18 cellular contexts compared by ENCODE assay signal in the genomic region with DNA sequence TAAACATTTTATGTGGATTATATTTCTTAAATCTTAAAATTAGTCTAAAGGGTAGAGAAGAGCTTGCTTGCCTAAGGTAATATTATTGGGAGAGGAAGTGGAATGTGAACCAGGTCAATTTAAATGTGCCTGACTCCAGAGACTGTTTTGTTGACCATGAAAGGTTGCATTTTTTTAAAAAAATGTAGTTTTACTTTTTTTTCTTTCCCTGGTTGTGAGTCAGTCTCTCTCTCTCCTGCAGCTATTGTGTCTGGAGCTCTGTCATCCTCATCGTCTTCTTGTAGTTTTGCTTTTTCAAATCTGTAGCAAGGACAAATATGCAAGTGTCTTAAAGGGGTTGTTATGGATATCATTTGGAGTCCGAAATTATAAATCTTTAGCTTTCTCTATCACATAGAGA.
DNase-seq lines count a peak whose midpoint lies in the region; ATAC-seq and TF ChIP-seq lines count a peak whose summit lies in the region.
"Had no signal": no experiment of that assay in that cellular context is flagged by ENCODE, and none has a peak within 500 bp of the region (broad histone marks: within the 10 kb centered on the region; RNA-seq: fewer than 3 reads in every experiment).

No MANE protein-coding gene starts in this region.

- H3K36me3 ChIP-seq in adipocyte (ENCODE audit: control insufficient read depth, insufficient read depth, low read length, severe bottlenecking) = no peaks in the 10 kb centered on the region
- H3K36me3 ChIP-seq: left lung, pancreas had no signal

- no peaks in the 10 kb centered on the region for H3K9me3 ChIP-seq in adipocyte (ENCODE audit: control insufficient read depth, low read length)
- H3K9me3 ChIP-seq: left lung, pancreas had no signal

- peaks cover 33% of the 10 kb centered on the region for H3K4me1 ChIP-seq in adipocyte (ENCODE audit: control insufficient read depth, insufficient read depth, low read length)
- H3K4me1 ChIP-seq: left lung, pancreas had no signal

- no peaks in the 10 kb centered on the region for H3K27me3 ChIP-seq in adipocyte (replicated peaks; ENCODE audit: control insufficient read depth, insufficient read depth, low read length)
- H3K27me3 ChIP-seq: left lung, pancreas had no signal

- no peak overlapping the region for H3K4me3 Mint-ChIP-seq in natural killer cell
- no peak overlapping the region for H3K4me3 Mint-ChIP-seq in immature natural killer cell
- H3K4me3 Mint-ChIP-seq: activated naive CD4-positive, alpha-beta T cell treated with anti-CD3 and anti-CD28 coated beads, Interleukin-2, amount 10 ng/mL, durations not matched to agents 7 days and 5 days had no signal

- intact Hi-C loops in sciatic nerve (cut with DNase I) (no loop called here), natural killer cell (cut with micrococcal nuclease) (no loop called here)

- ATAC-seq in sciatic nerve = peak; percentile 30
- ATAC-seq in natural killer cell = no peak
- ATAC-seq: left lung, pancreas, PC-3 had no signal

- peak; percentile 47 for DNase-seq in ELR (ENCODE audit: low read depth)
- peak; percentile 72 for DNase-seq in adipocyte (ENCODE audit: low read depth)
- peak; percentile 26 for DNase-seq in glomerular visceral epithelial cell (ENCODE audit: extremely low spot score)
- DNase-seq in sciatic nerve (ENCODE audit: low spot score) = no peak
- DNase-seq in activated naive CD4-positive, alpha-beta T cell treated with anti-CD3 and anti-CD28 coated beads, Interleukin-2, amount 50 U/mL, for 16 hours = no peak
- no peak for DNase-seq in natural killer cell
- no peak for DNase-seq in NCI-H1417 treated with DMSO at 0.1 percent for 48 hours (lab: John Stamatoyannopoulos, UW)
- no peak for DNase-seq in immature natural killer cell
- DNase-seq: activated CD4-positive, alpha-beta T cell treated with anti-CD3 and anti-CD28 coated beads, Interleukin-2, amount 50 U/mL, for 1 hour; activated naive CD4-positive, alpha-beta T cell treated with anti-CD3 and anti-CD28 coated beads, Interleukin-2, amount 10 ng/mL, durations not matched to agents 7 days and 5 days; GF-D8; left lung; NCI-H2081 treated with DMSO at 0.1 percent for 48 hours; NCI-H526 treated with DMSO at 0.1 percent for 48 hours; pancreas; PC-3; stimulated activated CD4-positive, alpha-beta T cell treated with anti-CD3 and anti-CD28 coated beads, Interleukin-4, amount 100 ng/mL, for 24 hours; substantia nigra had no signal

- H3K9me3 Mint-ChIP-seq in natural killer cell = peaks cover 2 to 11% of the 10 kb centered on the region in 2 donors
- H3K9me3 Mint-ChIP-seq in immature natural killer cell = peaks cover 7 to 20% (median 16%) of the 10 kb centered on the region in 6 donors

- H3K27me3 Mint-ChIP-seq in natural killer cell (ENCODE audit: low read depth in 2 of 2) (no peaks in the 10 kb centered on the region), immature natural killer cell (ENCODE audit: low read depth in 3 of 3) (peaks cover 0 to 3% (median 1%) of the 10 kb centered on the region in 3 donors)
- H3K27me3 Mint-ChIP-seq: activated naive CD4-positive, alpha-beta T cell treated with anti-CD3 and anti-CD28 coated beads, Interleukin-2, amount 10 ng/mL, durations not matched to agents 7 days and 5 days had no signal

- no peak overlapping the region for H3K27ac Mint-ChIP-seq in natural killer cell
- no peak overlapping the region for H3K27ac Mint-ChIP-seq in immature natural killer cell
- H3K27ac Mint-ChIP-seq: activated naive CD4-positive, alpha-beta T cell treated with anti-CD3 and anti-CD28 coated beads, Interleukin-2, amount 10 ng/mL, durations not matched to agents 7 days and 5 days had no signal

- peak overlapping the region; percentile 50 for H3K4me3 ChIP-seq in adipocyte (ENCODE audit: low read length)
- H3K4me3 ChIP-seq: left lung, pancreas had no signal

- H3K4me1 Mint-ChIP-seq in natural killer cell (no peaks in the 10 kb centered on the region), immature natural killer cell (no peaks in the 10 kb centered on the region)
- H3K4me1 Mint-ChIP-seq: activated naive CD4-positive, alpha-beta T cell treated with anti-CD3 and anti-CD28 coated beads, Interleukin-2, amount 10 ng/mL, durations not matched to agents 7 days and 5 days had no signal

- no peak for TF ChIP-seq CTCF in natural killer cell (IDR thresholded peaks at IDR 0.05)

- H3K36me3 Mint-ChIP-seq in natural killer cell (no peaks in the 10 kb centered on the region), immature natural killer cell (no peaks in the 10 kb centered on the region)
- H3K36me3 Mint-ChIP-seq: activated naive CD4-positive, alpha-beta T cell treated with anti-CD3 and anti-CD28 coated beads, Interleukin-2, amount 10 ng/mL, durations not matched to agents 7 days and 5 days had no signal

- peak overlapping the region; percentile 60 for H3K9ac ChIP-seq in adipocyte (ENCODE audit: low read length)

Comparison
In these comparisons a context has a peak if more than half of its experiments do, and no peak if none do; other contexts are left out.
1. DNase-seq: peak in ELR (single experiment), adipocyte (single experiment) and glomerular visceral epithelial cell (single experiment); none in sciatic nerve (single experiment), activated naive CD4-positive, alpha-beta T cell treated with anti-CD3 and anti-CD28 coated beads, Interleukin-2, amount 50 U/mL, for 16 hours (single experiment), natural killer cell (single experiment), NCI-H1417 treated with DMSO at 0.1 percent for 48 hours (single experiment) and immature natural killer cell (0 of 3).